21 cellular contexts compared by ENCODE assay signal in genomic region chr1:186793582-186793927, GRCh38. TPM values are rescaled to one million over a fixed set of nuclear protein-coding genes. Genes with fewer than 3 reads are reported as not detected.
DNase-seq lines count a peak whose midpoint lies in the region; ATAC-seq and TF ChIP-seq lines count a peak whose summit lies in the region.
"Had no signal": no experiment of that assay in that cellular context is flagged by ENCODE, and none has a peak within 500 bp of the region (broad histone marks: within the 10 kb centered on the region; RNA-seq: fewer than 3 reads in every experiment).

No MANE protein-coding gene starts in this region.

- H3K27me3 Mint-ChIP-seq in Calu3 (ENCODE audit: unreplicated experiment) (no peaks in the 10 kb centered on the region), CD14-positive monocyte (ENCODE audit: low read depth in 3 of 3) (no peaks in the 10 kb centered on the region)
- peaks cover 9% of the 10 kb centered on the region for H3K27me3 Mint-ChIP-seq in activated T-helper 2 cell treated with anti-CD3 and anti-CD28 coated beads, Interferon-gamma antibody, Interleukin-2, Interleukin-4, amounts not matched to agents 10 μg/mL and 5 μg/mL and 100 μg/mL, durations not matched to agents 14 hours and 24 hours and 36 hours (ENCODE audit: low read depth)
- H3K27me3 Mint-ChIP-seq: CD4-positive, CD25-positive, alpha-beta regulatory T cell; central memory CD8-positive, alpha-beta T cell had no signal

- peak; percentile 60 for ATAC-seq in GM18907 (IDR thresholded peaks at IDR 0.05; ENCODE audit: unreplicated experiment)
- ATAC-seq in HG03159 (IDR thresholded peaks at IDR 0.05; ENCODE audit: unreplicated experiment): peak; percentile 58
- ATAC-seq: left lung, mucosa of descending colon had no signal

- intact Hi-C loops in Calu3 (cut with micrococcal nuclease; ENCODE audit: unreplicated experiment): loop anchor here (5.0 kb wide), 1 partner anchor 111 kb away; the partner anchor contains the start of gene PTGS2
- intact Hi-C loops in activated T-helper 2 cell treated with anti-CD3 and anti-CD28 coated beads, Interferon-gamma antibody, Interleukin-2, Interleukin-4, amounts not matched to agents 10 μg/mL and 5 μg/mL and 100 μg/mL, durations not matched to agents 14 hours and 24 hours and 36 hours (cut with micrococcal nuclease): loop anchor here (1.0 kb wide), 2 partner anchors 53 to 107 kb away; no protein-coding TSS in a partner anchor
- intact Hi-C loops in CD14-positive monocyte (cut with micrococcal nuclease): no loop called here

- TF ChIP-seq CTCF in Calu3 (IDR thresholded peaks at IDR 0.05; ENCODE audit: unreplicated experiment): no peak
- no peak for TF ChIP-seq CTCF in CD14-positive monocyte (IDR thresholded peaks at IDR 0.05)

- H3K27ac Mint-ChIP-seq in Calu3 (ENCODE audit: unreplicated experiment) (peak overlapping the region; percentile 90), CD14-positive monocyte (no peak overlapping the region)
- peak overlapping the region; percentile 56 for H3K27ac Mint-ChIP-seq in activated T-helper 2 cell treated with anti-CD3 and anti-CD28 coated beads, Interferon-gamma antibody, Interleukin-2, Interleukin-4, amounts not matched to agents 10 μg/mL and 5 μg/mL and 100 μg/mL, durations not matched to agents 14 hours and 24 hours and 36 hours
- H3K27ac Mint-ChIP-seq: CD4-positive, CD25-positive, alpha-beta regulatory T cell; T-helper 2 cell treated with Interferon-gamma antibody and Interleukin-4, amounts not matched to agents 5 μg/mL and 100 μg/mL, for 36 hours had no signal

- H3K4me3 Mint-ChIP-seq in Calu3 (ENCODE audit: low read depth, unreplicated experiment) (no peak overlapping the region), CD14-positive monocyte (no peak overlapping the region)
- H3K4me3 Mint-ChIP-seq in activated T-helper 2 cell treated with anti-CD3 and anti-CD28 coated beads, Interferon-gamma antibody, Interleukin-2, Interleukin-4, amounts not matched to agents 10 μg/mL and 5 μg/mL and 100 μg/mL, durations not matched to agents 14 hours and 24 hours and 36 hours (ENCODE audit: low read depth): no peak overlapping the region
- H3K4me3 Mint-ChIP-seq: CD4-positive, CD25-positive, alpha-beta regulatory T cell; central memory CD8-positive, alpha-beta T cell had no signal

- CTCF ChIA-PET in Calu3 (lab: Charles Lee): interaction anchor here (1.0 to 1.5 kb wide), 2 partner anchors 12 to 71 kb away, joined by 3 read pairs; no protein-coding TSS in a partner anchor

- H3K9me3 Mint-ChIP-seq in Calu3 (ENCODE audit: low read depth, unreplicated experiment): no peaks in the 10 kb centered on the region
- H3K9me3 Mint-ChIP-seq in activated T-helper 2 cell treated with anti-CD3 and anti-CD28 coated beads, Interferon-gamma antibody, Interleukin-2, Interleukin-4, amounts not matched to agents 10 μg/mL and 5 μg/mL and 100 μg/mL, durations not matched to agents 14 hours and 24 hours and 36 hours: no peaks in the 10 kb centered on the region
- peaks cover 0 to 2% (median 0%) of the 10 kb centered on the region in 7 donors for H3K9me3 Mint-ChIP-seq in CD14-positive monocyte

- DNase-seq in Calu3 (no peak), AG08396 (ENCODE audit: low spot score) (no peak), CD14-positive monocyte (ENCODE audit: low spot score) (no peak), 8988T (no peak)
- DNase-seq in activated T-helper 2 cell treated with anti-CD3 and anti-CD28 coated beads, Interferon-gamma antibody, Interleukin-2, Interleukin-4, amounts not matched to agents 10 μg/mL and 5 μg/mL and 100 μg/mL, durations not matched to agents 14 hours and 24 hours and 36 hours (ENCODE audit: low spot score): no peak
- no peak for DNase-seq in activated CD4-positive, alpha-beta T cell treated with anti-CD3 and anti-CD28 coated beads, Interleukin-2, amount 50 U/mL, for 1 hour
- DNase-seq: activated CD4-positive, alpha-beta T cell treated with anti-CD3 and anti-CD28 coated beads for 1 hour; activated gamma-delta T cell; adrenal gland; CD4-positive, CD25-positive, alpha-beta regulatory T cell; DMS79; effector CD4-positive, alpha-beta T cell; left lung; mucosa of descending colon; SJCRH30; stimulated activated naive CD4-positive, alpha-beta T cell; thyroid gland had no signal

- peaks cover 25% of the 10 kb centered on the region for H3K4me1 Mint-ChIP-seq in Calu3 (ENCODE audit: low read depth, unreplicated experiment)
- H3K4me1 Mint-ChIP-seq in activated T-helper 2 cell treated with anti-CD3 and anti-CD28 coated beads, Interferon-gamma antibody, Interleukin-2, Interleukin-4, amounts not matched to agents 10 μg/mL and 5 μg/mL and 100 μg/mL, durations not matched to agents 14 hours and 24 hours and 36 hours (ENCODE audit: low read depth): peaks cover 20% of the 10 kb centered on the region
- peaks cover 5% of the 10 kb centered on the region for H3K4me1 Mint-ChIP-seq in CD14-positive monocyte
- H3K4me1 Mint-ChIP-seq: CD4-positive, CD25-positive, alpha-beta regulatory T cell; central memory CD8-positive, alpha-beta T cell had no signal

- no TSS peak for BruUV-seq in Calu3 (replicated peaks; lab: Mats Ljungman, UMichigan)

- H3K36me3 Mint-ChIP-seq in Calu3 (ENCODE audit: insufficient read depth, unreplicated experiment): no peaks in the 10 kb centered on the region
- peaks cover 3% of the 10 kb centered on the region for H3K36me3 Mint-ChIP-seq in activated T-helper 2 cell treated with anti-CD3 and anti-CD28 coated beads, Interferon-gamma antibody, Interleukin-2, Interleukin-4, amounts not matched to agents 10 μg/mL and 5 μg/mL and 100 μg/mL, durations not matched to agents 14 hours and 24 hours and 36 hours (ENCODE audit: low read depth)
- H3K36me3 Mint-ChIP-seq in CD14-positive monocyte: no peaks in the 10 kb centered on the region
- H3K36me3 Mint-ChIP-seq: CD4-positive, CD25-positive, alpha-beta regulatory T cell had no signal

RNA-seq across cellular contexts. Expression of gene PLA2G4A, which starts 35.2 kb away (rescaled TPM):
- total RNA-seq in Calu3 (2022): 29.8 and 36.0 TPM in 2 replicates
- 27.1 and 28.2 TPM in 2 replicates for total RNA-seq in activated T-helper 2 cell treated with anti-CD3 and anti-CD28 coated beads, Interferon-gamma antibody, Interleukin-2, Interleukin-4, amounts not matched to agents 10 μg/mL and 5 μg/mL and 100 μg/mL, durations not matched to agents 14 hours and 24 hours and 36 hours
- polyA plus RNA-seq in CD14-positive monocyte: 1 to 10 TPM; 1.4 to 4.5 TPM
- total RNA-seq: CD4-positive, CD25-positive, alpha-beta regulatory T cell; SJCRH30 had no signal
- polyA plus RNA-seq: CD4-positive, CD25-positive, alpha-beta regulatory T cell had no signal

Comparison
In these comparisons a context has a peak if more than half of its experiments do, and no peak if none do; other contexts are left out.
1. H3K27ac Mint-ChIP-seq: peak in Calu3 (single experiment) and activated T-helper 2 cell treated with anti-CD3 and anti-CD28 coated beads, Interferon-gamma antibody, Interleukin-2, Interleukin-4, amounts not matched to agents 10 μg/mL and 5 μg/mL and 100 μg/mL, durations not matched to agents 14 hours and 24 hours and 36 hours (single experiment); none in CD14-positive monocyte (0 of 7).
2. intact Hi-C loops: an anchor here in Calu3 (5.0 kb wide) and activated T-helper 2 cell treated with anti-CD3 and anti-CD28 coated beads, Interferon-gamma antibody, Interleukin-2, Interleukin-4, amounts not matched to agents 10 μg/mL and 5 μg/mL and 100 μg/mL, durations not matched to agents 14 hours and 24 hours and 36 hours (1.0 kb wide); none called in CD14-positive monocyte.